34 cellular contexts compared by ENCODE assay signal in the genomic region with DNA sequence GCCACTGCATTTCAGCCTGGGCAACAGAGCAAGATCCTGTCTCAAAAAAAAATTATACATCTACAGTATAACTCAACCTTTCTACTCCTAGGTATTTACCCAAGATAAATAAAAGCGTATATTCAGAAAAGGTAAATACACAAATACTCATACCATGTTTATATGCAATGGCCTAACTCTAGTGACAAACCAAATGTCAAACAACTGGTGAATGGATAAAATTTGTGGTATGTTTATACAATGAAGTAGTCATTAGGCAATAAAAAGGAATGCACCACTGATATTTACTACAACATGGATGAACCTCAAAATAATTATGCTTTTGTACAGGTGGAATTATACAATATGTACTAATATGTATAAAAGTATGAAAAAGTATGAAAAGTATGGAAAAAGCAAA.
"Had no signal": no experiment of that assay in that cellular context is flagged by ENCODE, and none has a peak within 500 bp of the region (broad histone marks: within the 10 kb centered on the region; RNA-seq: fewer than 3 reads in every experiment).

No MANE protein-coding gene starts in this region.

- H3K4me3 ChIP-seq: adrenal gland, ascending aorta, body of pancreas, breast epithelium, cardiac muscle cell had no signal

- H3K36me3 ChIP-seq: adrenal gland, ascending aorta, brain microvascular endothelial cell, breast epithelium, cardiac muscle cell had no signal

- ATAC-seq: activated naive CD4-positive, alpha-beta T cell treated with anti-CD3 and anti-CD28 coated beads, Interleukin-2, amount 50 U/mL, for 72 hours; activated naive CD8-positive, alpha-beta T cell treated with anti-CD3 and anti-CD28 coated beads, Interleukin-2, amount 50 U/mL, for 24 hours; activated T-cell treated with anti-CD3 and anti-CD28 coated beads, Interleukin-2, amount 50 U/mL, for 4 hours; activated T-cell treated with anti-CD3 and anti-CD28 coated beads, Interleukin-2, amount 50 U/mL, for 72 hours; activated T-helper 17 cell treated with anti-CD3 and anti-CD28 coated beads, Interleukin-2, amount 50 U/mL, for 72 hours; body of pancreas had no signal

- H3K27ac ChIP-seq: adrenal gland, ascending aorta, body of pancreas, brain microvascular endothelial cell, breast epithelium, cardiac muscle cell had no signal

- FAIRE-seq: astrocyte, bronchial epithelial cell had no signal

- DNase-seq: activated effector memory CD4-positive, alpha-beta T cell treated with anti-CD3 and anti-CD28 coated beads, Interleukin-2, amount 50 U/mL, for 16 hours; activated effector memory CD4-positive, alpha-beta T cell treated with Interleukin-2 at 50 U/mL for 16 hours; activated gamma-delta T cell; activated gamma-delta T cell treated with Interleukin-2 at 50 U/mL for 16 hours; activated naive CD4-positive, alpha-beta T cell; activated naive CD4-positive, alpha-beta T cell treated with anti-CD3 and anti-CD28 coated beads for 36 hours; activated naive CD4-positive, alpha-beta T cell treated with anti-CD3 and anti-CD28 coated beads, Interleukin-2, amount 10 ng/mL, durations not matched to agents 7 days and 5 days; activated naive CD4-positive, alpha-beta T cell treated with anti-CD3 and anti-CD28 coated beads, Interleukin-2, amount 50 U/mL, for 16 hours; activated naive CD4-positive, alpha-beta T cell treated with Interleukin-2 at 50 U/mL for 16 hours; activated naive CD8-positive, alpha-beta T cell treated with anti-CD3 and anti-CD28 coated beads for 36 hours; activated naive CD8-positive, alpha-beta T cell treated with anti-CD3 and anti-CD28 coated beads, Interleukin-2, amount 10 ng/mL, durations not matched to agents 7 days and 5 days; activated naive CD8-positive, alpha-beta T cell treated with anti-CD3 and anti-CD28 coated beads, Interleukin-2, amount 50 U/mL, for 24 hours; activated T-cell treated with anti-CD3 and anti-CD28 coated beads, Interleukin-2, amount 50 U/mL, for 1 hour; activated T-cell treated with anti-CD3 and anti-CD28 coated beads, Interleukin-2, amount 50 U/mL, for 24 hours; activated T-cell treated with anti-CD3 and anti-CD28 coated beads, Interleukin-2, amount 50 U/mL, for 4 hours; activated T-cell treated with anti-CD3 and anti-CD28 coated beads, Interleukin-2, amount 50 U/mL, for 48 hours; activated T-cell treated with anti-CD3 and anti-CD28 coated beads, Interleukin-2, amount 50 U/mL, for 72 hours; adrenal gland; amniotic stem cell; amygdala; anterior cingulate cortex; aorta; body of pancreas; brain microvascular endothelial cell; caudate nucleus; central memory CD4-positive, alpha-beta T cell; cerebellar nuclear complex had no signal

- H3K27me3 ChIP-seq: adrenal gland, ascending aorta, body of pancreas, brain microvascular endothelial cell, breast epithelium, cardiac muscle cell had no signal

- H3K9me3 ChIP-seq: adrenal gland, ascending aorta, body of pancreas had no signal

- H3K4me1 ChIP-seq: adrenal gland, breast epithelium had no signal
